8 cellular contexts compared by ENCODE assay signal in genomic region chr12:14365294-14366210, GRCh38. TPM values are rescaled to one million over a fixed set of nuclear protein-coding genes. Genes with fewer than 3 reads are reported as not detected.
DNase-seq lines count a peak whose midpoint lies in the region; ATAC-seq and TF ChIP-seq lines count a peak whose summit lies in the region.

Gene ATF7IP, plus strand, starts transcription at chr12:14365682. Its CDS starts 58,234 bp downstream, at chr12:14423916.

- peak within 1 kb of the TSS; percentile 97 for H3K9ac ChIP-seq in HUES6 (ENCODE audit: low read length)
- H3K9ac ChIP-seq in OCI-LY3 (ENCODE audit: low read length) = peak within 1 kb of the TSS; percentile 81

- H4K20me1 ChIP-seq in OCI-LY3 (ENCODE audit: insufficient read depth, low read length) = no peaks in the 10 kb centered on the region

- peak within 1 kb of the TSS; percentile 96 for H3K27ac ChIP-seq in HUES6 (ENCODE audit: low read depth, low read length)
- peak within 1 kb of the TSS; percentile 95 for H3K27ac ChIP-seq in OCI-LY3 (ENCODE audit: low read length)
- H3K27ac ChIP-seq in epithelial cell of prostate = peak within 1 kb of the TSS; percentile 92

- peak within 1 kb of the TSS; percentile 65 for H3K4me2 ChIP-seq in OCI-LY3 (ENCODE audit: low read length)

- DNase-seq in D341Med (ENCODE audit: low spot score) (peak; percentile 76), activated T-cell treated with anti-CD3 and anti-CD28 coated beads for 48 hours (ENCODE audit: low read depth) (peak; percentile 93), epithelial cell of prostate (ENCODE audit: low read depth, low spot score) (peak; percentile 88), mucosa of descending colon (peak; percentile 96 to 98 (median 98))
- DNase-seq in stimulated activated CD8-positive, alpha-beta memory T cell treated with anti-CD3 and anti-CD28 coated beads, Interleukin-4, amount 100 ng/mL, for 24 hours (ENCODE audit: low read depth) = peak; percentile 91

- H3K9me3 ChIP-seq in HUES6 (ENCODE audit: control insufficient read depth, insufficient read depth, low read depth, low read length) (no peaks in the 10 kb centered on the region; the same call in 1 of the 2 replicates), OCI-LY3 (ENCODE audit: insufficient read depth, low read length) (no peaks in the 10 kb centered on the region), mucosa of descending colon (no peaks in the 10 kb centered on the region)

- peak; percentile 67 for TF ChIP-seq CTCF in OCI-LY3 (IDR thresholded peaks at IDR 0.05; ENCODE audit: low read depth, low read length)
- peak; percentile 21 for TF ChIP-seq CTCF in mucosa of descending colon (IDR thresholded peaks at IDR 0.05)

- H3K4me1 ChIP-seq in HUES6 (ENCODE audit: control insufficient read depth, insufficient read depth, low read length) (no peaks in the 10 kb centered on the region), OCI-LY3 (ENCODE audit: low read length) (peaks cover 39% of the 10 kb centered on the region), mucosa of descending colon (ENCODE audit: low read depth) (no peaks in the 10 kb centered on the region)

- no peaks in the 10 kb centered on the region for H3K36me3 ChIP-seq in HUES6 (ENCODE audit: control insufficient read depth, insufficient read depth, low read length)
- H3K36me3 ChIP-seq in OCI-LY3 (replicated peaks; ENCODE audit: low read depth, low read length) = peaks cover 31% of the 10 kb centered on the region
- no peaks in the 10 kb centered on the region for H3K36me3 ChIP-seq in mucosa of descending colon (ENCODE audit: low read depth)

- intact Hi-C loops in mucosa of descending colon (cut with DNase I, micrococcal nuclease) = loop anchor here (5.0 to 10.0 kb wide), 3 partner anchors 108 to 181 kb away; no protein-coding TSS in a partner anchor

- H3K4me3 ChIP-seq in HUES6 (ENCODE audit: low read depth, low read length) (peak within 1 kb of the TSS; percentile 78), OCI-LY3 (ENCODE audit: low read length) (peak within 1 kb of the TSS; percentile 77), mucosa of descending colon (peak within 1 kb of the TSS; percentile 56)

- H3K27me3 ChIP-seq in HUES6 (ENCODE audit: control insufficient read depth, insufficient read depth, low read length) (no peaks in the 10 kb centered on the region), OCI-LY3 (ENCODE audit: low read depth, low read length) (no peaks in the 10 kb centered on the region)

- peaks cover 45% of the 10 kb centered on the region for H3K79me2 ChIP-seq in OCI-LY3 (ENCODE audit: low read length)

- ATAC-seq in GM21390 (IDR thresholded peaks at IDR 0.05; ENCODE audit: unreplicated experiment) (peak; percentile 71), mucosa of descending colon (peak; percentile 96)

- H2AFZ ChIP-seq in OCI-LY3 (ENCODE audit: low read depth, low read length) = peak within 1 kb of the TSS; percentile 56; the same call in 1 of the 2 replicates

RNA-seq across cellular contexts. Expression of gene ATF7IP, which starts in this region (rescaled TPM):
- 10 to 100 TPM; 40.3 to 84.1 (median 63.2) TPM for total RNA-seq in mucosa of descending colon

Comparison
In these comparisons a context has a peak if more than half of its experiments do, and no peak if none do; other contexts are left out.
1. Peak in every context shown above with its lines: DNase-seq, ATAC-seq, H3K4me3 ChIP-seq and H3K27ac ChIP-seq.